Comparison of ENCODE assay signal across 15 cellular contexts in genomic region chr4:88609387-88609786, GRCh38. TPM values are rescaled to one million over a fixed set of nuclear protein-coding genes. Genes with fewer than 3 reads are reported as not detected.
DNase-seq lines count a peak whose midpoint lies in the region; ATAC-seq and TF ChIP-seq lines count a peak whose summit lies in the region.
"Had no signal": no experiment of that assay in that cellular context is flagged by ENCODE, and none has a peak within 500 bp of the region (broad histone marks: within the 10 kb centered on the region; RNA-seq: fewer than 3 reads in every experiment).

No MANE protein-coding gene starts in this region.

- intact Hi-C loops in spleen (cut with DNase I; ENCODE audit: low total_unique reads), result no loop called here

- DNase-seq in activated naive CD4-positive, alpha-beta T cell treated with anti-CD3 and anti-CD28 coated beads, Interleukin-2, amount 10 ng/mL, durations not matched to agents 7 days and 5 days, result no peak
- DNase-seq in activated naive CD4-positive, alpha-beta T cell treated with anti-CD3 and anti-CD28 coated beads, Interleukin-2, amount 50 U/mL, for 16 hours, result no peak
- DNase-seq in MV-4-11 (lab: John Stamatoyannopoulos, UW), result peak; percentile 10
- peak; percentile 71 for DNase-seq in epithelial cell of esophagus (ENCODE audit: low read depth)
- no peak for DNase-seq in spleen
- DNase-seq in DMS153 (lab: John Stamatoyannopoulos, UW), result no peak
- DNase-seq in HAP-1 (ENCODE audit: low spot score in 2 of 2), result no peak
- DNase-seq: DMS79, occipital lobe, SK-N-SH had no signal

- no peak for TF ChIP-seq POLR2A in spleen (IDR thresholded peaks at IDR 0.05)

- peak overlapping the region; percentile 4 for H3K27ac Mint-ChIP-seq in activated naive CD4-positive, alpha-beta T cell treated with anti-CD3 and anti-CD28 coated beads, Interleukin-2, amount 10 ng/mL, durations not matched to agents 7 days and 5 days
- H3K27ac Mint-ChIP-seq: brain had no signal

- H3K9me3 Mint-ChIP-seq in activated naive CD4-positive, alpha-beta T cell treated with anti-CD3 and anti-CD28 coated beads, Interleukin-2, amount 10 ng/mL, durations not matched to agents 7 days and 5 days, result peaks cover 13% of the 10 kb centered on the region

- peaks cover 17 to 87% (median 65%) of the 10 kb centered on the region in 6 donors for H3K4me1 ChIP-seq in spleen
- peaks cover 6% of the 10 kb centered on the region; the same call in 1 of the 2 replicates for H3K4me1 ChIP-seq in HAP-1

- no peaks in the 10 kb centered on the region for H3K27me3 Mint-ChIP-seq in activated naive CD4-positive, alpha-beta T cell treated with anti-CD3 and anti-CD28 coated beads, Interleukin-2, amount 10 ng/mL, durations not matched to agents 7 days and 5 days
- H3K27me3 Mint-ChIP-seq: brain had no signal

- H3K27me3 ChIP-seq in spleen (replicated peaks in 1 of 7) (no peaks in the 10 kb centered on the region), HAP-1 (ENCODE audit: low read depth) (no peaks in the 10 kb centered on the region)
- H3K27me3 ChIP-seq: hepatocyte had no signal

- 51 to 81% (median 71%) methylated on average over 3 of the region's 3 CpGs for whole genome bisulfite sequencing in spleen, 5 donors

- TF ChIP-seq CTCF in epithelial cell of esophagus (IDR thresholded peaks at IDR 0.05; ENCODE audit: insufficient read depth, low read depth, low read length, missing control alignments) (no peak), spleen (IDR thresholded peaks at IDR 0.05 in 8 of 11, conservative IDR thresholded peaks at IDR 0.05 in 3 of 11) (no peak)

- H3K36me3 ChIP-seq in spleen (peaks cover 0 to 58% (median 18%) of the 10 kb centered on the region in 6 donors), HAP-1 (replicated peaks) (no peaks in the 10 kb centered on the region)

- no peak for ATAC-seq in HG03095 (IDR thresholded peaks at IDR 0.05; ENCODE audit: unreplicated experiment)
- ATAC-seq: activated T-cell treated with anti-CD3 and anti-CD28 coated beads, Interleukin-2, amount 50 U/mL, for 72 hours; GM12878 had no signal

- peak overlapping the region; percentile 10 to 73 (median 59) for H3K27ac ChIP-seq in spleen
- H3K27ac ChIP-seq: hepatocyte had no signal

- H3K9me3 ChIP-seq in spleen, result no peaks in the 10 kb centered on the region
- H3K9me3 ChIP-seq in HAP-1, result no peaks in the 10 kb centered on the region
- H3K9me3 ChIP-seq: SK-N-SH had no signal

- H3K36me3 Mint-ChIP-seq in activated naive CD4-positive, alpha-beta T cell treated with anti-CD3 and anti-CD28 coated beads, Interleukin-2, amount 10 ng/mL, durations not matched to agents 7 days and 5 days, result peaks cover 75% of the 10 kb centered on the region

- H3K4me3 Mint-ChIP-seq in activated naive CD4-positive, alpha-beta T cell treated with anti-CD3 and anti-CD28 coated beads, Interleukin-2, amount 10 ng/mL, durations not matched to agents 7 days and 5 days, result no peak overlapping the region
- H3K4me3 Mint-ChIP-seq: brain had no signal

- CTCF ChIA-PET in activated naive CD4-positive, alpha-beta T cell treated with anti-CD3 and anti-CD28 coated beads, Interleukin-2, amount 10 ng/mL, durations not matched to agents 7 days and 5 days (lab: Charles Lee), result no interaction called here

- peaks cover 81% of the 10 kb centered on the region for H3K4me1 Mint-ChIP-seq in activated naive CD4-positive, alpha-beta T cell treated with anti-CD3 and anti-CD28 coated beads, Interleukin-2, amount 10 ng/mL, durations not matched to agents 7 days and 5 days

- in situ Hi-C loops in HAP-1 (cut with MboI; ENCODE audit: low sequenced_read_pairs), result no loop called here

- no peak overlapping the region for H3K4me3 ChIP-seq in epithelial cell of esophagus (ENCODE audit: low read length)
- no peak overlapping the region for H3K4me3 ChIP-seq in spleen
- H3K4me3 ChIP-seq in HAP-1, result no peak overlapping the region
- H3K4me3 ChIP-seq: GM12878, hepatocyte had no signal

RNA-seq across cellular contexts. Expression of gene HERC3, which starts 17.1 kb away (rescaled TPM):
- 10 to 100 TPM; 51.3 to 73.5 (median 69.5) TPM for total RNA-seq in spleen
- polyA plus RNA-seq in spleen, result 1 to 10 TPM; 4.4 to 8.5 (median 5.8) TPM

Comparison
In these comparisons a context has a peak if more than half of its experiments do, and no peak if none do; other contexts are left out.
1. DNase-seq: peak in MV-4-11 (single experiment) and epithelial cell of esophagus (single experiment); none in activated naive CD4-positive, alpha-beta T cell treated with anti-CD3 and anti-CD28 coated beads, Interleukin-2, amount 10 ng/mL, durations not matched to agents 7 days and 5 days (single experiment), activated naive CD4-positive, alpha-beta T cell treated with anti-CD3 and anti-CD28 coated beads, Interleukin-2, amount 50 U/mL, for 16 hours (single experiment), spleen (single experiment), DMS153 (single experiment) and HAP-1 (0 of 2).